In genomic region chr6:13375360-13375878, GRCh38 we compare ENCODE assay signal across 10 cellular contexts. TPM values are rescaled to one million over a fixed set of nuclear protein-coding genes. Genes with fewer than 3 reads are reported as not detected.
DNase-seq lines count a peak whose midpoint lies in the region; ATAC-seq lines count a peak whose summit lies in the region.
"Had no signal": no experiment of that assay in that cellular context is flagged by ENCODE, and none has a peak within 500 bp of the region (broad histone marks: within the 10 kb centered on the region; RNA-seq: fewer than 3 reads in every experiment).

No MANE protein-coding gene starts in this region.

- intact Hi-C loops in CD4-positive, alpha-beta memory T cell (cut with micrococcal nuclease) = no loop called here

- POLR2A ChIA-PET in CD4-positive, alpha-beta memory T cell (lab: Charles Lee; ENCODE audit: partially characterized antibody) = no interaction called here

- peaks cover 0 to 4% (median 0%) of the 10 kb centered on the region in 8 donors for H3K9me3 Mint-ChIP-seq in CD4-positive, alpha-beta memory T cell
- no peaks in the 10 kb centered on the region for H3K9me3 Mint-ChIP-seq in activated naive CD4-positive, alpha-beta T cell treated with anti-CD3 and anti-CD28 coated beads, Interleukin-2, amount 50 U/mL, for 24 hours

- peaks cover 5 to 10% (median 7%) of the 10 kb centered on the region in 4 donors for H3K4me1 Mint-ChIP-seq in CD4-positive, alpha-beta memory T cell
- peaks cover 19% of the 10 kb centered on the region for H3K4me1 Mint-ChIP-seq in activated naive CD4-positive, alpha-beta T cell treated with anti-CD3 and anti-CD28 coated beads, Interleukin-2, amount 50 U/mL, for 24 hours

- peak; percentile 62 for ATAC-seq in GM19397 (IDR thresholded peaks at IDR 0.05; ENCODE audit: unreplicated experiment)
- peak; percentile 52 for ATAC-seq in HG03280 (IDR thresholded peaks at IDR 0.05; ENCODE audit: unreplicated experiment)
- ATAC-seq: left cardiac atrium had no signal

- H3K4me3 Mint-ChIP-seq in CD4-positive, alpha-beta memory T cell = peak overlapping the region in 1 of 8 donors; percentile 28
- H3K4me3 Mint-ChIP-seq in activated naive CD4-positive, alpha-beta T cell treated with anti-CD3 and anti-CD28 coated beads, Interleukin-2, amount 50 U/mL, for 24 hours = peak overlapping the region; percentile 46

- H3K27ac Mint-ChIP-seq in CD4-positive, alpha-beta memory T cell = peak overlapping the region in 4 of 7 donors; percentile 6 to 45 (median 16)
- H3K27ac Mint-ChIP-seq in activated naive CD4-positive, alpha-beta T cell treated with anti-CD3 and anti-CD28 coated beads, Interleukin-2, amount 50 U/mL, for 24 hours = peak overlapping the region; percentile 32

- no peak overlapping the region for H3K4me3 ChIP-seq in CD4-positive, alpha-beta memory T cell (ENCODE audit: low read length in 2 of 2)

- H3K27me3 Mint-ChIP-seq in CD4-positive, alpha-beta memory T cell = no peaks in the 10 kb centered on the region
- no peaks in the 10 kb centered on the region for H3K27me3 Mint-ChIP-seq in activated naive CD4-positive, alpha-beta T cell treated with anti-CD3 and anti-CD28 coated beads, Interleukin-2, amount 50 U/mL, for 24 hours

- H3K4me1 ChIP-seq in CD4-positive, alpha-beta memory T cell (ENCODE audit: insufficient read depth, low read length) = peaks cover 8% of the 10 kb centered on the region

- H3K36me3 Mint-ChIP-seq in CD4-positive, alpha-beta memory T cell = no peaks in the 10 kb centered on the region
- H3K36me3 Mint-ChIP-seq in activated naive CD4-positive, alpha-beta T cell treated with anti-CD3 and anti-CD28 coated beads, Interleukin-2, amount 50 U/mL, for 24 hours = no peaks in the 10 kb centered on the region

- no peaks in the 10 kb centered on the region for H3K9me3 ChIP-seq in CD4-positive, alpha-beta memory T cell (ENCODE audit: control insufficient read depth in 1 of 2, low read length in 2 of 2)

- no peaks in the 10 kb centered on the region for H3K27me3 ChIP-seq in CD4-positive, alpha-beta memory T cell (ENCODE audit: insufficient read depth, low read length)

- CTCF ChIA-PET in CD4-positive, alpha-beta memory T cell (lab: Charles Lee; ENCODE audit: partially characterized antibody) = interaction anchor here (1.4 kb wide), 1 partner anchor 38 kb away, joined by 4 read pairs; no protein-coding TSS in a partner anchor

- no peaks in the 10 kb centered on the region for H3K36me3 ChIP-seq in CD4-positive, alpha-beta memory T cell (ENCODE audit: insufficient read depth, low read length)

- no peak overlapping the region for H3K27ac ChIP-seq in CD4-positive, alpha-beta memory T cell (ENCODE audit: low read depth, low read length)

- peak in 1 of 5 donors; percentile 48 for DNase-seq in CD4-positive, alpha-beta memory T cell
- no peak for DNase-seq in NCI-H1436 (lab: John Stamatoyannopoulos, UW)
- no peak for DNase-seq in NCI-H1694 treated with DMSO at 0.1 percent for 48 hours (lab: John Stamatoyannopoulos, UW)
- DNase-seq in NCI-H1092 treated with DMSO at 0.1 percent for 48 hours (lab: John Stamatoyannopoulos, UW) = no peak
- DNase-seq in ecto neural progenitor cell (ENCODE audit: low spot score) = no peak
- DNase-seq: C1 segment of cervical spinal cord, left cardiac atrium had no signal

RNA-seq across cellular contexts. Expression of gene TBC1D7, which starts 47.1 kb away (rescaled TPM):
- 10 to 100 TPM; 12.6 to 13.2 TPM for total RNA-seq in CD4-positive, alpha-beta memory T cell
- polyA plus RNA-seq in CD4-positive, alpha-beta memory T cell = 10 to 100 TPM; 16.2 to 24.5 TPM
